8 cellular contexts compared by ENCODE assay signal in the genomic region with DNA sequence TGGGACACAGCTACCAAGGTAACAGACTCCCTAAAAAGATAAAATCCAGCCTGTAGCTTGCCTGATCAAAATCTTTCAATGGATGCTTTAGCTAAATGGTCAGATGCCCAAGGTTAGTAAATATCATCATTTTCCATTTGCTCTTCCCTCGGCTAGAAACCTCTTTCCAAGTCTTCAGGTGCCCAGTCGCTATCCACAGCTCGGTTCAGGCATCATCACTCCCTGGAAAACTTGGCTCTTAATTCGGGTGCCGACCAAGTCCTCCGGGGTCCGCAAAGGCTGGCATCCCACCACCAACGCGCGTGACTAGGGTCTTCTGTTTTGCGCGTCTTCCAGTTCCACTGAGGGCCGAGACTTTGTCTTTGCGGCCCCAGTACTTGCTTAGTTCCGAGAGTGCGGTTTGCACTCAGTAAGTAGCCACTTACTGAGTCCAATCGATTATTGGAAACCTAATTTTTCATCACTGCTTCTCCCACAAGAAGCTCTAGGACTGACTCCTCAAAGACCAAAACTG. TPM values are rescaled to one million over a fixed set of nuclear protein-coding genes. Genes with fewer than 3 reads are reported as not detected.
DNase-seq lines count a peak whose midpoint lies in the region; ATAC-seq and TF ChIP-seq lines count a peak whose summit lies in the region.

No MANE protein-coding gene starts in this region.

- H3K27me3 ChIP-seq in OCI-LY3 (ENCODE audit: low read depth, low read length) (no peaks in the 10 kb centered on the region), endodermal cell (ENCODE audit: control insufficient read depth, insufficient read depth, low read length, poor library complexity, severe bottlenecking) (no peaks in the 10 kb centered on the region), parathyroid adenoma (ENCODE audit: control insufficient read depth, insufficient read depth, low read length) (no peaks in the 10 kb centered on the region)

- DNase-seq in endodermal cell (no peak), kidney glomerular epithelial cell (lab: John Stamatoyannopoulos, UW) (no peak), islet precursor cell (no peak)

- no peaks in the 10 kb centered on the region for H3K36me3 Mint-ChIP-seq in endodermal cell (ENCODE audit: low read depth)

- H3K36me3 ChIP-seq in ES-I3 (ENCODE audit: insufficient read depth, low read length) (no peaks in the 10 kb centered on the region), OCI-LY3 (replicated peaks; ENCODE audit: low read depth, low read length) (no peaks in the 10 kb centered on the region), endodermal cell (ENCODE audit: control insufficient read depth, insufficient read depth, low read length) (no peaks in the 10 kb centered on the region), parathyroid adenoma (ENCODE audit: control insufficient read depth, insufficient read depth, low read length) (no peaks in the 10 kb centered on the region)

- H3K27me3 Mint-ChIP-seq in endodermal cell (ENCODE audit: insufficient read depth), result peaks cover 6% of the 10 kb centered on the region

- no peaks in the 10 kb centered on the region for H3K9me3 ChIP-seq in ES-I3 (ENCODE audit: control insufficient read depth, insufficient read depth, low read length)
- H3K9me3 ChIP-seq in OCI-LY3 (ENCODE audit: insufficient read depth, low read length), result no peaks in the 10 kb centered on the region
- H3K9me3 ChIP-seq in endodermal cell (ENCODE audit: control insufficient read depth, low read length), result no peaks in the 10 kb centered on the region
- no peaks in the 10 kb centered on the region for H3K9me3 ChIP-seq in parathyroid adenoma (ENCODE audit: control insufficient read depth, low read length)

- H3K4me1 Mint-ChIP-seq in endodermal cell, result peaks cover 6% of the 10 kb centered on the region

- H3K4me2 ChIP-seq in OCI-LY3 (ENCODE audit: low read length) (peak overlapping the region; percentile 80), parathyroid adenoma (ENCODE audit: low read length) (no peak overlapping the region)

- peak overlapping the region; percentile 94 for H2AFZ ChIP-seq in OCI-LY3 (ENCODE audit: low read depth, low read length)
- H2AFZ ChIP-seq in parathyroid adenoma, result peak overlapping the region; percentile 60

- H3K9ac ChIP-seq in ES-I3 (ENCODE audit: low read depth, low read length) (peak overlapping the region; percentile 77), OCI-LY3 (ENCODE audit: low read length) (peak overlapping the region; percentile 79), endodermal cell (ENCODE audit: extremely low read depth, low read length, poor library complexity, severe bottlenecking) (peak overlapping the region; percentile 47), parathyroid adenoma (no peak overlapping the region)

- H3K27ac Mint-ChIP-seq in endodermal cell, result peak overlapping the region; percentile 77

- H3K4me3 Mint-ChIP-seq in endodermal cell, result peak overlapping the region; percentile 80

- TF ChIP-seq CTCF in OCI-LY3 (IDR thresholded peaks at IDR 0.05; ENCODE audit: low read depth, low read length) (no peak), endodermal cell (conservative IDR thresholded peaks at IDR 0.05) (no peak), parathyroid adenoma (IDR thresholded peaks at IDR 0.05) (no peak)

- H3K27ac ChIP-seq in OCI-LY3 (ENCODE audit: low read length) (peak overlapping the region; percentile 81), endodermal cell (ENCODE audit: low read depth, low read length) (no peak overlapping the region), parathyroid adenoma (no peak overlapping the region)

- WGBS in endodermal cell (ENCODE audit: insufficient coverage in 1 of 2, insufficient read length in 1 of 2), 2 experiments, result 6 to 7% methylated on average over 14 to 17 of the region's 17 CpGs

- ATAC-seq in HG02642 (IDR thresholded peaks at IDR 0.05; ENCODE audit: poor library complexity, unreplicated experiment), result no peak
- no peak for ATAC-seq in HG02840 (IDR thresholded peaks at IDR 0.05; ENCODE audit: low FRiP score, unreplicated experiment)

- no peaks in the 10 kb centered on the region for H3K9me3 Mint-ChIP-seq in endodermal cell

- peaks cover 3% of the 10 kb centered on the region for H3K4me1 ChIP-seq in ES-I3 (ENCODE audit: insufficient read depth, low read length)
- H3K4me1 ChIP-seq in OCI-LY3 (ENCODE audit: low read length), result peaks cover 19% of the 10 kb centered on the region; the same call in 1 of the 2 replicates
- H3K4me1 ChIP-seq in endodermal cell (ENCODE audit: control insufficient read depth, insufficient read depth, low read length), result no peaks in the 10 kb centered on the region
- no peaks in the 10 kb centered on the region for H3K4me1 ChIP-seq in parathyroid adenoma

- H4K20me1 ChIP-seq in OCI-LY3 (ENCODE audit: insufficient read depth, low read length), result no peaks in the 10 kb centered on the region

- H3K79me2 ChIP-seq in OCI-LY3 (ENCODE audit: low read length) (no peaks in the 10 kb centered on the region), parathyroid adenoma (no peaks in the 10 kb centered on the region)

- H3K4me3 ChIP-seq in OCI-LY3 (ENCODE audit: low read length) (peak overlapping the region; percentile 85), endodermal cell (ENCODE audit: low read length) (peak overlapping the region; percentile 85), parathyroid adenoma (ENCODE audit: low read depth, low read length) (no peak overlapping the region)

RNA-seq across cellular contexts. Expression of a gene that starts 44.3 kb away (rescaled TPM):
- total RNA-seq in endodermal cell, result not detected
- polyA plus RNA-seq in endodermal cell (2013, experiment 1 of 2), result not detected
- polyA plus RNA-seq in endodermal cell (2013, experiment 2 of 2), result not detected

RNA-seq across cellular contexts. Expression of a gene that starts 52.3 kb away (rescaled TPM):
- total RNA-seq in endodermal cell, result not detected
- not detected for polyA plus RNA-seq in endodermal cell (2013, experiment 1 of 2)
- polyA plus RNA-seq in endodermal cell (2013, experiment 2 of 2), result not detected

RNA-seq across cellular contexts. Expression of a gene that starts 59.9 kb away (rescaled TPM):
- total RNA-seq in endodermal cell, result 10 to 100 TPM; 41.2 to 44.3 TPM
- 29.1 TPM for polyA plus RNA-seq in endodermal cell (2013, experiment 1 of 2)
- 28.9 TPM for polyA plus RNA-seq in endodermal cell (2013, experiment 2 of 2)
